ENCODE assay signal across 22 cellular contexts in the genomic region with DNA sequence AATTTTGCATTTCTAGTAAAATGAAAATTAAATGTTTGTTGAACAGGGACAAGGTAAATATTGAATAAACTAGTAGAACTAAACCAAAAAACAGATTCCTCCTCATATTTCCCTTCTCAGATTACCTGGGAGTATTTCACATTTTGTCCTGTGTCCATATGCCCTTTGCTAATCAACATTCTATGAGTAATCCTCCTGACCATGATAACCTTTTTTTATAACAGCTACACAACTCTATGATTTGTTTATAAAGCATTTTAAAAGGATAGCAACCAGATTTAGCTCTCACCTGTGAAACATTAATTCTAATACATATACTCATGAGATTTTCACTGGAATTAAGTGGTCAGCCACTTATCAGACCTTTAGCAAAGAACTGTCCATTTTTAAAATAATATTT. TPM values are rescaled to one million over a fixed set of nuclear protein-coding genes. Genes with fewer than 3 reads are reported as not detected.
DNase-seq lines count a peak whose midpoint lies in the region; ATAC-seq, FAIRE-seq and TF ChIP-seq lines count a peak whose summit lies in the region.
"Had no signal": no experiment of that assay in that cellular context is flagged by ENCODE, and none has a peak within 500 bp of the region (broad histone marks: within the 10 kb centered on the region; RNA-seq: fewer than 3 reads in every experiment).

No MANE protein-coding gene starts in this region.

- TF ChIP-seq POLR2A in A549 (IDR thresholded peaks at IDR 0.05; ENCODE audit: low read length) (no peak), body of pancreas (IDR thresholded peaks at IDR 0.05) (no peak)

- ATAC-seq in A549 (no peak), body of pancreas (no peak), omental fat pad (ENCODE audit: low FRiP score) (no peak)

- H3K79me2 ChIP-seq in mammary epithelial cell (ENCODE audit: insufficient read depth, low read length): no peaks in the 10 kb centered on the region
- H3K79me2 ChIP-seq in GM23248 (ENCODE audit: insufficient read depth): no peaks in the 10 kb centered on the region

- in situ Hi-C loops in mammary epithelial cell (cut with MboI; ENCODE audit: low sequenced_read_pairs in 2 of 2): no loop called here
- in situ Hi-C loops in GM23248 (cut with MboI): no loop called here

- TF ChIP-seq CTCF in A549 (IDR thresholded peaks at IDR 0.05) (no peak), mammary epithelial cell (conservative IDR thresholded peaks at IDR 0.05 in 1 of 2, IDR thresholded peaks at IDR 0.05 in 1 of 2; ENCODE audit: extremely low read depth in 1 of 2, insufficient read depth in 1 of 2, low read depth in 1 of 2, low read length in 2 of 2) (no peak), body of pancreas (IDR thresholded peaks at IDR 0.05) (no peak), omental fat pad (IDR thresholded peaks at IDR 0.05) (no peak)

- CTCF ChIA-PET in A549 (lab: Yijun Ruan, JAX): interaction anchor here (1.0 to 3.1 kb wide), 2 partner anchors 15 to 66 kb away, joined by 3 to 11 read pairs; no protein-coding TSS in a partner anchor
- CTCF ChIA-PET in mammary epithelial cell (lab: Charles Lee; ENCODE audit: low non-redundant PET): no interaction called here

- no peak for FAIRE-seq in A549 (lab: Jason Lieb, UNC)
- FAIRE-seq: H1 had no signal

- BruUV-seq in mammary epithelial cell (replicated peaks; lab: Mats Ljungman, UMichigan): TSS peak; percentile 5

- H3K4me3 ChIP-seq in A549: no peak overlapping the region
- no peak overlapping the region for H3K4me3 ChIP-seq in mammary epithelial cell (replicated peaks in 1 of 3; ENCODE audit: insufficient read depth in 1 of 3, low read depth in 2 of 3, low read length in 3 of 3)
- no peak overlapping the region for H3K4me3 ChIP-seq in body of pancreas
- H3K4me3 ChIP-seq in GM23248: no peak overlapping the region
- H3K4me3 ChIP-seq: MG63 had no signal

- H3K9me2 ChIP-seq in GM23248 (ENCODE audit: insufficient read depth): no peaks in the 10 kb centered on the region

- dilution Hi-C loops in mammary epithelial cell (cut with HindIII; ENCODE audit: low sequenced_read_pairs): no loop called here

- H2AFZ ChIP-seq in mammary epithelial cell (ENCODE audit: low read depth, low read length) (no peak overlapping the region), GM23248 (no peak overlapping the region)

- H3K36me3 ChIP-seq in mammary epithelial cell (ENCODE audit: insufficient read depth, low read length) (no peaks in the 10 kb centered on the region), body of pancreas (replicated peaks in 1 of 2; ENCODE audit: insufficient read depth in 1 of 2, low read depth in 2 of 2) (no peaks in the 10 kb centered on the region), GM23248 (ENCODE audit: low read depth) (no peaks in the 10 kb centered on the region)
- H3K36me3 ChIP-seq: BE2C, MG63 had no signal

- no peak overlapping the region for H3K27ac ChIP-seq in A549
- peak overlapping the region; percentile 92 for H3K27ac ChIP-seq in mammary epithelial cell (ENCODE audit: insufficient read depth, low read depth, low read length)
- H3K27ac ChIP-seq in body of pancreas: no peak overlapping the region
- no peak overlapping the region for H3K27ac ChIP-seq in GM23248
- H3K27ac ChIP-seq: KMS-11, RWPE1 had no signal

- H4K20me1 ChIP-seq in mammary epithelial cell (ENCODE audit: insufficient read depth, low read length) (no peaks in the 10 kb centered on the region), GM23248 (ENCODE audit: insufficient read depth) (no peaks in the 10 kb centered on the region)

- H3K4me2 ChIP-seq in A549 (peak overlapping the region; percentile 45), mammary epithelial cell (ENCODE audit: insufficient read depth, low read depth, low read length) (peak overlapping the region; percentile 70), GM23248 (ENCODE audit: unreplicated experiment) (no peak overlapping the region)
- H3K4me2 ChIP-seq: KMS-11 had no signal

- TF ChIP-seq EP300 in A549 (IDR thresholded peaks at IDR 0.05): no peak

- POLR2A ChIA-PET in A549 (lab: Yijun Ruan, JAX): no interaction called here

- no peaks in the 10 kb centered on the region for H3F3A ChIP-seq in GM23248 (ENCODE audit: insufficient read depth)

- no peaks in the 10 kb centered on the region for H3K9me3 ChIP-seq in A549
- no peaks in the 10 kb centered on the region for H3K9me3 ChIP-seq in mammary epithelial cell (replicated peaks; ENCODE audit: insufficient read depth, low read length)
- H3K9me3 ChIP-seq in body of pancreas: no peaks in the 10 kb centered on the region
- no peaks in the 10 kb centered on the region for H3K9me3 ChIP-seq in GM23248 (ENCODE audit: low read depth)
- H3K9me3 ChIP-seq: BE2C, MG63 had no signal

- TF ChIP-seq RAD21 in A549 (conservative IDR thresholded peaks at IDR 0.05 in 1 of 2, IDR thresholded peaks at IDR 0.05 in 1 of 2): no peak

- H3K9ac ChIP-seq in mammary epithelial cell (ENCODE audit: insufficient read depth, low read length) (no peak overlapping the region), GM23248 (no peak overlapping the region)
- H3K9ac ChIP-seq: KMS-11 had no signal

- H3K4me1 ChIP-seq in A549 (peaks cover 49% of the 10 kb centered on the region), mammary epithelial cell (ENCODE audit: insufficient read depth, low read length) (peaks cover 49% of the 10 kb centered on the region), body of pancreas (no peaks in the 10 kb centered on the region), GM23248 (ENCODE audit: insufficient read depth) (no peaks in the 10 kb centered on the region)
- H3K4me1 ChIP-seq: BE2C had no signal

- intact Hi-C loops in mammary epithelial cell (cut with micrococcal nuclease): loop anchor here (1.0 to 2.0 kb wide), 2 partner anchors 7 to 16 kb away; partner anchors contain the start of gene DSG2
- intact Hi-C loops in body of pancreas (cut with DNase I): no loop called here

- no peak for DNase-seq in A549 (ENCODE audit: low read depth in 1 of 2, low spot score in 1 of 2)
- DNase-seq in LoVo (ENCODE audit: low spot score): peak; percentile 48
- DNase-seq in mammary epithelial cell: no peak
- DNase-seq in kidney glomerular epithelial cell (lab: John Stamatoyannopoulos, UW): peak; percentile 12
- no peak for DNase-seq in body of pancreas
- DNase-seq in NCI-H748 (lab: John Stamatoyannopoulos, UW; ENCODE audit: unreplicated experiment): no peak
- DNase-seq in omental fat pad (ENCODE audit: low spot score): no peak
- no peak for DNase-seq in GM23248
- DNase-seq: BE2C; CD4-positive, CD25-positive, alpha-beta regulatory T cell; COR-L47; MG63; NCI-H1092; NCI-H146; NCI-H2081; NCI-H510A; NCI-H774; OCI-M1 had no signal

- H3K27me3 ChIP-seq in mammary epithelial cell (ENCODE audit: insufficient read depth, low read length) (no peaks in the 10 kb centered on the region), body of pancreas (no peaks in the 10 kb centered on the region), GM23248 (replicated peaks; ENCODE audit: insufficient read depth) (no peaks in the 10 kb centered on the region)
- H3K27me3 ChIP-seq: BE2C, MG63 had no signal

TF ChIP-seq in A549, 52 proteins besides CTCF, POLR2A, EP300 and RAD21:
- TF ChIP-seq GATA3 (IDR thresholded peaks at IDR 0.05; ENCODE audit: borderline replicate concordance) (no peak), HDAC2 (IDR thresholded peaks at IDR 0.05) (no peak), HOXB13 (CRISPR knock-in tag; IDR thresholded peaks at IDR 0.05; ENCODE audit: low read depth) (no peak), RARB (CRISPR knock-in tag; IDR thresholded peaks at IDR 0.05) (no peak)

RNA-seq across cellular contexts. Expression of gene DSG2, which starts 7.1 kb away (rescaled TPM):
- 89.5 and 91.7 TPM in 2 replicates for polyA plus RNA-seq in A549 (2011; rRNA removed)
- 17.7 and 19.7 TPM in 2 replicates for polyA plus RNA-seq in A549 (2012; cell fraction: cytosol; rRNA removed)
- 13.1 and 15.0 TPM in 2 replicates for polyA plus RNA-seq in A549 (2012; cell fraction: nucleus; rRNA removed)
- polyA plus RNA-seq in A549 (2017; fragmentation: RNase III; extraction: RNeasy Plus Mini Kit Qiagen cat#74134 plus additional on column Dnase treatment): 35.9 to 40.0 TPM (median 38.7 TPM) in 3 replicates
- 41.5 and 50.3 TPM in 2 replicates for polyA minus RNA-seq in A549 (2011; rRNA and poly(A)+ RNA removed)
- total RNA-seq in mammary epithelial cell: 100 to 1,000 TPM; 110 to 150 TPM
- 107 TPM for polyA plus RNA-seq in mammary epithelial cell
- 125 TPM for polyA minus RNA-seq in mammary epithelial cell
- 10 to 100 TPM; 19.1 to 34.0 TPM for total RNA-seq in body of pancreas
- total RNA-seq in omental fat pad: 10 to 100 TPM; 33.5 to 75.2 (median 42.2) TPM
- under 0.01 TPM in 1 of 2 replicates, not detected in the other for total RNA-seq in GM23248 (2014; rRNA removed; shearing (Covaris generic))
- polyA plus RNA-seq in GM23248 (2016; fragmentation: Nextera tagmentation; extraction: Ambion mirVana): 0.04 TPM in 1 of 2 replicates, not detected in the other
- polyA plus RNA-seq: CD4-positive, CD25-positive, alpha-beta regulatory T cell had no signal

RNA-seq across cellular contexts. Expression of gene DSG3, which starts 43.3 kb away (rescaled TPM):
- polyA plus RNA-seq in A549 (2011; rRNA removed) (0.01 and 0.03 TPM in 2 replicates), A549 (2017; fragmentation: RNase III; extraction: RNeasy Plus Mini Kit Qiagen cat#74134 plus additional on column Dnase treatment) (0.01 TPM in 1 of 3 replicates, not detected in the others), mammary epithelial cell (130 TPM), GM23248 (2016; fragmentation: Nextera tagmentation; extraction: Ambion mirVana) (not detected in 2 replicates)
- 0.01 TPM in 1 of 2 replicates, not detected in the other for polyA plus RNA-seq in A549 (2012; cell fraction: cytosol; rRNA removed)
- polyA plus RNA-seq in A549 (2012; cell fraction: nucleus; rRNA removed): not detected in 2 replicates
- not detected in 2 replicates for polyA minus RNA-seq in A549 (2011; rRNA and poly(A)+ RNA removed)
- total RNA-seq in mammary epithelial cell (100 to 1,000 TPM; 183 to 383 TPM), body of pancreas (not detected), omental fat pad (not detected)
- 139 TPM for polyA minus RNA-seq in mammary epithelial cell
- total RNA-seq in GM23248 (2014; rRNA removed; shearing (Covaris generic)): not detected in 2 replicates
- total RNA-seq: A172; CD4-positive, CD25-positive, alpha-beta regulatory T cell had no signal
- polyA plus RNA-seq: CD4-positive, CD25-positive, alpha-beta regulatory T cell had no signal

Comparison
In these comparisons a context has a peak if more than half of its experiments do, and no peak if none do; other contexts are left out.
1. DNase-seq: peak in LoVo (single experiment) and kidney glomerular epithelial cell (single experiment); none in A549 (0 of 2), mammary epithelial cell (single experiment), body of pancreas (0 of 4), NCI-H748 (single experiment), omental fat pad (single experiment) and GM23248 (single experiment).
2. RNA of gene DSG2, which starts 7.1 kb away (total RNA-seq): 110 to 150 TPM in mammary epithelial cell, 33.5 to 75.2 TPM in omental fat pad and 19.1 to 34.0 TPM in body of pancreas; under 0.01 TPM in GM23248; every median in the first group is over 10 times any median in the second.
3. RNA of gene DSG3, which starts 43.3 kb away (total RNA-seq): 183 to 383 TPM in mammary epithelial cell; not detected in body of pancreas, not detected in omental fat pad and not detected in GM23248; every median in the first group is over 100 times any median in the second.